In the genomic region with DNA sequence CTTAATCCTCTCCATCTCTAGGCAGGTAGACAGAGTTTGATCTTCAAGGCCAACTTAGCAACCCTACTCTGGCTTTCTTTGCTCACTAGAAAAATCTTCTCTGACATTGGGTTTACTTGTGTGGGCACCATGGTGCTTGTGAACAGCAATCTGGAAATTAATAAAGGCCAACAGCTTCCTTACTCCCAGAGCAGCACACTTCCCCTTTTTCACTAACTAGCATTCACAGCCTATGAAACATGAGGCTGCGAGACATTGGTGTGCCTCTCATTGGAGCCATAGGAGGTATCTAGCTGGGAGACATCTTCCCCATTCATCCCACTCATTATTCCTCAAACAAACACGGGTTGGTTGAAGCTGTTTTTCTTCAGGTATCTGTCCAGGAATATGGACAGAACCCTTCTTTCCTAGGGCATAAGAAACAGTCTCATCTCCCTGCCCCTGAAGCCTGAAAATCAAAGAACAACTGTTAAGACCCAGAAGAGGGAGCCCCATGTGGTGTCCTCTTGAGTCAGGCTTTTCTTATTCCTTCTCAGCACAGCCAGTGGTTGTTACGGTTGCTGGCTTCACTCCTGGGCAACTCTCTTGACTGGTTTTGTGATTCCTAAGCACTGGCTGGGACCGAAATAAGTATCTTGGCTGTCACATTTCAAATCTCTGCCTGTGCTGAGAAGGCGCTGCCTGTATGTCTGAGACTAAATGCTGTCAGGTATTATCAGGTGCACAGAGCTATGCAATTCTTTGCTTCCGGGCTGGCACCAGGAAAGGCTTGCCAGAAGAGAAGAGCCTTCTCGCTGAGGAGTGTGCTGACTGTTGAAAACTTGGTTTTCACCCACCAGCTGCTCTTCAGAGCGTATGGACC, we compare ENCODE assay signal across 18 cellular contexts.
DNase-seq lines count a peak whose midpoint lies in the region; ATAC-seq, FAIRE-seq and TF ChIP-seq lines count a peak whose summit lies in the region.
"Had no signal": no experiment of that assay in that cellular context is flagged by ENCODE, and none has a peak within 500 bp of the region (broad histone marks: within the 10 kb centered on the region; RNA-seq: fewer than 3 reads in every experiment).

No MANE protein-coding gene starts in this region.

- H2AFZ ChIP-seq in K562 (ENCODE audit: low read depth, low read length) (no peak overlapping the region), HepG2 (ENCODE audit: low read length) (no peak overlapping the region)

- TF ChIP-seq EP300 in K562 (IDR thresholded peaks at IDR 0.05; ENCODE audit: low read length) (no peak), HepG2 (IDR thresholded peaks at IDR 0.05; ENCODE audit: low read depth in 2 of 2, low read length in 2 of 2) (no peak), HepG2 (CRISPR knock-in tag; IDR thresholded peaks at IDR 0.05; ENCODE audit: borderline replicate concordance) (no peak)

- no peaks in the 10 kb centered on the region for H3K79me2 ChIP-seq in K562 (ENCODE audit: control insufficient read depth, insufficient read depth, low read length)
- no peaks in the 10 kb centered on the region for H3K79me2 ChIP-seq in HepG2 (ENCODE audit: insufficient read depth, low read length)

- DNase-seq in Right ventricle myocardium superior (no peak), cardiac septum (ENCODE audit: low spot score) (no peak), NOMO-1 treated with DMSO at 0.1 percent for 48 hours (lab: John Stamatoyannopoulos, UW; ENCODE audit: unreplicated experiment) (peak; percentile 12), K562 (ENCODE audit: extremely low read depth in 1 of 4, low spot score in 3 of 4) (no peak), vagina (ENCODE audit: extremely low spot score in 2 of 2) (no peak), hippocampal formation (lab: John Stamatoyannopoulos, UW) (no peak), HepG2 (ENCODE audit: low spot score) (no peak), DMS53 treated with DMSO at 0.1 percent for 48 hours (lab: John Stamatoyannopoulos, UW; ENCODE audit: unreplicated experiment) (no peak)
- DNase-seq: COR-L47, DMS153, HCEC 1CT, NCI-H1436, NCI-H2081, NCI-H526, SIG-M5, SW 1271 had no signal

- ATAC-seq in Right ventricle myocardium superior (ENCODE audit: poor library complexity): peak; percentile 20
- ATAC-seq in K562: no peak
- no peak for ATAC-seq in HepG2

- H3K4me3 ChIP-seq in K562 (no peak overlapping the region), vagina (no peak overlapping the region), HepG2 (replicated peaks in 1 of 3; ENCODE audit: insufficient read depth in 1 of 3, low read depth in 2 of 3, low read length in 3 of 3) (no peak overlapping the region)

- no peaks in the 10 kb centered on the region for H3K9me1 ChIP-seq in K562 (ENCODE audit: control insufficient read depth, insufficient read depth, low read length)

- H3K27me3 ChIP-seq in K562 (ENCODE audit: control insufficient read depth in 2 of 2, insufficient read depth in 2 of 2, low read length in 2 of 2): no peaks in the 10 kb centered on the region
- H3K27me3 ChIP-seq in vagina: no peaks in the 10 kb centered on the region
- no peaks in the 10 kb centered on the region for H3K27me3 ChIP-seq in HepG2 (ENCODE audit: control insufficient read depth in 1 of 2, insufficient read depth in 2 of 2, low read length in 2 of 2)

- CTCF ChIA-PET in K562 (lab: Yijun Ruan, JAX; ENCODE audit: low intra/inter-chr PET ratio): no interaction called here
- CTCF ChIA-PET in HepG2 (lab: Yijun Ruan, JAX; ENCODE audit: low intra/inter-chr PET ratio, low total read pairs): no interaction called here

- H4K20me1 ChIP-seq in K562 (replicated peaks; ENCODE audit: control insufficient read depth, insufficient read depth, low read length): no peaks in the 10 kb centered on the region
- H4K20me1 ChIP-seq in HepG2 (ENCODE audit: insufficient read depth, low read length): no peaks in the 10 kb centered on the region

- no peak overlapping the region for H3K4me2 ChIP-seq in K562 (ENCODE audit: insufficient read depth, low read length)
- no peak overlapping the region for H3K4me2 ChIP-seq in HepG2 (ENCODE audit: low read depth, low read length)

- TF ChIP-seq CTCF in K562 (IDR thresholded peaks at IDR 0.05 in 2 of 3, conservative IDR thresholded peaks at IDR 0.05 in 1 of 3; ENCODE audit: insufficient read depth in 2 of 3, low read depth in 1 of 3, low read length in 3 of 3) (no peak), vagina (IDR thresholded peaks at IDR 0.05) (no peak), HepG2 (CRISPR knock-in tag; IDR thresholded peaks at IDR 0.05) (no peak)

- no peak overlapping the region for H3K9ac ChIP-seq in K562 (ENCODE audit: insufficient read depth in 1 of 2, low read depth in 2 of 2, low read length in 2 of 2)
- no peak overlapping the region for H3K9ac ChIP-seq in HepG2 (ENCODE audit: insufficient read depth, low read depth, low read length)

- no peak overlapping the region for H3K27ac ChIP-seq in K562 (ENCODE audit: extremely low read depth, low read depth, low read length)
- H3K27ac ChIP-seq in vagina: no peak overlapping the region
- no peak overlapping the region for H3K27ac ChIP-seq in HepG2 (ENCODE audit: extremely low read length, insufficient read depth, low read length)
- H3K27ac ChIP-seq: C4-2B had no signal

- in situ Hi-C loops in K562 (cut with MboI) (no loop called here), HepG2 (cut with HindIII; ENCODE audit: extremely low pct_ligation_motif_present, low pct_unique_long_range_greater_than_20kb) (loop anchor here (25.0 kb wide), 2 partner anchors 317 to 617 kb away; a partner anchor contains a TSS)

- POLR2A ChIA-PET in K562 (lab: Yijun Ruan, JAX): no interaction called here
- POLR2A ChIA-PET in HepG2 (lab: Yijun Ruan, JAX): no interaction called here

- TF ChIP-seq RAD21 in K562 (CRISPR knock-in tag; conservative IDR thresholded peaks at IDR 0.05 in 1 of 2, IDR thresholded peaks at IDR 0.05 in 1 of 2) (no peak), HepG2 (CRISPR knock-in tag; IDR thresholded peaks at IDR 0.05) (no peak)

- H3K4me1 ChIP-seq in K562 (replicated peaks in 1 of 2; ENCODE audit: control insufficient read depth in 2 of 2, insufficient read depth in 2 of 2, low read length in 2 of 2) (no peaks in the 10 kb centered on the region), vagina (no peaks in the 10 kb centered on the region), HepG2 (ENCODE audit: insufficient read depth, low read length) (peaks cover 3% of the 10 kb centered on the region)

- H3K9me3 ChIP-seq in K562 (replicated peaks; ENCODE audit: control insufficient read depth, insufficient read depth, low read depth, low read length): no peaks in the 10 kb centered on the region
- H3K9me3 ChIP-seq in vagina: no peaks in the 10 kb centered on the region
- no peaks in the 10 kb centered on the region for H3K9me3 ChIP-seq in HepG2 (ENCODE audit: low read length)

- 0% methylated on average over 8 of the region's 8 CpGs for WGBS in K562 (ENCODE audit: insufficient coverage, low coverage, missing lambda C conversion rate)
- 88% methylated on average over 7 of the region's 8 CpGs for WGBS in HepG2 (ENCODE audit: low lambda C conversion rate)

- no peak for TF ChIP-seq POLR2A in K562 (conservative IDR thresholded peaks at IDR 0.05)
- TF ChIP-seq POLR2A in vagina (IDR thresholded peaks at IDR 0.05): no peak
- TF ChIP-seq POLR2A in HepG2 (IDR thresholded peaks at IDR 0.05; ENCODE audit: insufficient read depth in 1 of 2, low read depth in 2 of 2, low read length in 2 of 2): no peak

- H3K36me3 ChIP-seq in K562 (ENCODE audit: control insufficient read depth, insufficient read depth, low read length): no peaks in the 10 kb centered on the region
- no peaks in the 10 kb centered on the region for H3K36me3 ChIP-seq in vagina
- H3K36me3 ChIP-seq in HepG2 (replicated peaks in 1 of 2; ENCODE audit: control insufficient read depth in 1 of 2, insufficient read depth in 2 of 2, low read length in 2 of 2): peaks cover 5% of the 10 kb centered on the region in 2 experiments; a peak in 1 of 5 replicates

- intact Hi-C loops in Right ventricle myocardium superior (cut with DNase I) (no loop called here), cardiac septum (cut with DNase I) (no loop called here), K562 (cut with micrococcal nuclease) (no loop called here), vagina (cut with DNase I) (no loop called here), HepG2 (cut with micrococcal nuclease; ENCODE audit: unreplicated experiment) (no loop called here)

- FAIRE-seq in K562 (lab: Jason Lieb, UNC) (no peak), HepG2 (lab: Jason Lieb, UNC) (no peak)
- FAIRE-seq: A204.1 had no signal

- BruUV-seq in K562 (replicated peaks; lab: Mats Ljungman, UMichigan): no TSS peak
- no TSS peak for BruUV-seq in HepG2 (replicated peaks; lab: Mats Ljungman, UMichigan)

TF ChIP-seq in K562, 482 proteins besides CTCF, POLR2A, EP300 and RAD21 (continues in another document):
- peak; percentile 73; the same call in 1 of the 2 replicates for TF ChIP-seq SPI1 (IDR thresholded peaks at IDR 0.05; ENCODE audit: borderline replicate concordance, low read depth, low read length)

TF ChIP-seq in HepG2, 621 proteins besides CTCF, POLR2A, EP300 and RAD21 (continues in another document):
- TF ChIP-seq CBX1 (IDR thresholded peaks at IDR 0.05; ENCODE audit: low read depth): no peak
- no peak for TF ChIP-seq ZNF30 (CRISPR knock-in tag; IDR thresholded peaks at IDR 0.05)
- no peak for TF ChIP-seq CHD2 (IDR thresholded peaks at IDR 0.05; ENCODE audit: low read depth, low read length)
- TF ChIP-seq ZNF205 (CRISPR knock-in tag; IDR thresholded peaks at IDR 0.05): no peak
- TF ChIP-seq, protein P1, sequence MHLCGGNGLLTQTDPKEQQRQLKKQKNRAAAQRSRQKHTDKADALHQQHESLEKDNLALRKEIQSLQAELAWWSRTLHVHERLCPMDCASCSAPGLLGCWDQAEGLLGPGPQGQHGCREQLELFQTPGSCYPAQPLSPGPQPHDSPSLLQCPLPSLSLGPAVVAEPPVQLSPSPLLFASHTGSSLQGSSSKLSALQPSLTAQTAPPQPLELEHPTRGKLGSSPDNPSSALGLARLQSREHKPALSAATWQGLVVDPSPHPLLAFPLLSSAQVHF (CRISPR knock-in tag; IDR thresholded peaks at IDR 0.05): no peak
- TF ChIP-seq CBFB (CRISPR knock-in tag; IDR thresholded peaks at IDR 0.05): no peak
- TF ChIP-seq SCMH1 (CRISPR knock-in tag; IDR thresholded peaks at IDR 0.05; ENCODE audit: borderline replicate concordance): no peak
